In the genomic region with DNA sequence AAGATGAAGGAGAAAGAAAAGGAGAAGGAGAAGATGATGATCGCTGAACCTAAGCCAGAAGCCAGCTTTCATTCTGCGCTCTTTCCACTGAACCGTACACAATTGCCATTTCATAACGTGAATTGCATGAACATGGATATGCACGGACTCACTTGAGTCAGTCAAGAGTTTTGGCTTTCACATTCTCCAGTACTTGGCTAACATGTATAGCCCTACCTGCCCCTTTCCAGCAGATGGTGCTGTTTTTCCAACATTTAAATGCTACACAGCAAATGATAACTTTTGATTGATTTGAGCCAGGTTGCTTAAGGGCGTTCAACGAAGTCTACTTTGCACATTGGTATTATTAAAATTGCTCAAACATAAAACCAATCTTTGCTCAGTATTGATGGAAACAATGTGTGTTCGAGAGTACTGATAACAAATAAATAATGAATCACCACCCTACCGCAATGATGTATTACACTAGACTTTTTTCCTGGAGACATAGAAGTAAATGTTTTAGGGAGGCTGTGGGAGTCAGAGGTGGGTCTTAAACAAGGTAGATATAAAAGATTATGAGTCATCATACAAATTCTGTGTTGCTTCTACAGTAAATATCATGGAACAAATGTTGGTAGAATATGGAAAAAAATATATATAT, we compare ENCODE assay signal across 8 cellular contexts.
A peak's percentile ranks its signal among the peaks of the same experiment; 100 is the strongest.
DNase-seq lines count a peak whose midpoint lies in the region; ATAC-seq and TF ChIP-seq lines count a peak whose summit lies in the region.

No MANE protein-coding gene starts in this region.

- H3K36me3 ChIP-seq in NT2/D1 (ENCODE audit: insufficient read depth, insufficient read length, low read length) (no peaks in the 10 kb centered on the region), left lung (no peaks in the 10 kb centered on the region), tibial artery (no peaks in the 10 kb centered on the region)

- H3K27me3 Mint-ChIP-seq in activated CD4-positive, alpha-beta T cell treated with anti-CD3 and anti-CD28 coated beads, Interleukin-2, amount 10 ng/mL, durations not matched to agents 7 days and 5 days = no peaks in the 10 kb centered on the region
- H3K27me3 Mint-ChIP-seq in chondrocyte (ENCODE audit: low read depth) = no peaks in the 10 kb centered on the region

- H3K4me1 Mint-ChIP-seq in activated CD4-positive, alpha-beta T cell treated with anti-CD3 and anti-CD28 coated beads, Interleukin-2, amount 10 ng/mL, durations not matched to agents 7 days and 5 days = no peaks in the 10 kb centered on the region
- H3K4me1 Mint-ChIP-seq in chondrocyte (ENCODE audit: low read depth) = peaks cover 27% of the 10 kb centered on the region

- H3K27ac ChIP-seq in left lung = no peak overlapping the region
- H3K27ac ChIP-seq in tibial artery = peak overlapping the region; percentile 21 to 73

- H3K4me3 ChIP-seq in NT2/D1 (ENCODE audit: insufficient read length, low read depth) (no peak overlapping the region), left lung (no peak overlapping the region), tibial artery (peak overlapping the region; percentile 33)

- POLR2A ChIA-PET in activated CD4-positive, alpha-beta T cell treated with anti-CD3 and anti-CD28 coated beads, Interleukin-2, amount 10 ng/mL, durations not matched to agents 7 days and 5 days (lab: Charles Lee) = no interaction called here

- H3K36me3 Mint-ChIP-seq in activated CD4-positive, alpha-beta T cell treated with anti-CD3 and anti-CD28 coated beads, Interleukin-2, amount 10 ng/mL, durations not matched to agents 7 days and 5 days (ENCODE audit: low read depth) = no peaks in the 10 kb centered on the region
- no peaks in the 10 kb centered on the region for H3K36me3 Mint-ChIP-seq in chondrocyte (ENCODE audit: low read depth)

- H3K4me1 ChIP-seq in NT2/D1 (ENCODE audit: insufficient read depth, insufficient read length) = no peaks in the 10 kb centered on the region
- no peaks in the 10 kb centered on the region for H3K4me1 ChIP-seq in left lung
- H3K4me1 ChIP-seq in tibial artery = peaks cover 0 to 17% (median 6%) of the 10 kb centered on the region in 4 donors

- no peak overlapping the region for H3K27ac Mint-ChIP-seq in activated CD4-positive, alpha-beta T cell treated with anti-CD3 and anti-CD28 coated beads, Interleukin-2, amount 10 ng/mL, durations not matched to agents 7 days and 5 days
- peak overlapping the region; percentile 87 for H3K27ac Mint-ChIP-seq in chondrocyte (ENCODE audit: unreplicated experiment)

- ATAC-seq in GM21526 (IDR thresholded peaks at IDR 0.05; ENCODE audit: low FRiP score, unreplicated experiment) (peak; percentile 95), left lung (peak; percentile 99)

- H3K27me3 ChIP-seq in NT2/D1 (ENCODE audit: insufficient read depth, insufficient read length) (no peaks in the 10 kb centered on the region), left lung (no peaks in the 10 kb centered on the region), tibial artery (no peaks in the 10 kb centered on the region)

- intact Hi-C loops in left lung (cut with DNase I) (no loop called here), tibial artery (cut with DNase I; ENCODE audit: low total_unique reads) (loop anchor here (5.0 to 10.0 kb wide), 2 partner anchors 280 to 322 kb away; no protein-coding TSS in a partner anchor)

- CTCF ChIA-PET in activated CD4-positive, alpha-beta T cell treated with anti-CD3 and anti-CD28 coated beads, Interleukin-2, amount 10 ng/mL, durations not matched to agents 7 days and 5 days (lab: Charles Lee) = no interaction called here

- H3K9ac ChIP-seq in NT2/D1 (ENCODE audit: insufficient read length, low read depth) = no peak overlapping the region

- H3K4me3 Mint-ChIP-seq in activated CD4-positive, alpha-beta T cell treated with anti-CD3 and anti-CD28 coated beads, Interleukin-2, amount 10 ng/mL, durations not matched to agents 7 days and 5 days = no peak overlapping the region
- peak overlapping the region; percentile 60 for H3K4me3 Mint-ChIP-seq in chondrocyte (ENCODE audit: unreplicated experiment)

- no peaks in the 10 kb centered on the region for H3K9me3 Mint-ChIP-seq in activated CD4-positive, alpha-beta T cell treated with anti-CD3 and anti-CD28 coated beads, Interleukin-2, amount 10 ng/mL, durations not matched to agents 7 days and 5 days
- H3K9me3 Mint-ChIP-seq in chondrocyte (ENCODE audit: low read depth) = no peaks in the 10 kb centered on the region

- peak; percentile 100 for TF ChIP-seq CTCF in chondrocyte (IDR thresholded peaks at IDR 0.05)
- TF ChIP-seq CTCF in left lung (IDR thresholded peaks at IDR 0.05) = peak; percentile 58 to 62
- peak; percentile 77 to 89 for TF ChIP-seq CTCF in tibial artery (IDR thresholded peaks at IDR 0.05)

- no peaks in the 10 kb centered on the region for H3K9me3 ChIP-seq in NT2/D1 (ENCODE audit: insufficient read depth, low read length)
- H3K9me3 ChIP-seq in left lung = no peaks in the 10 kb centered on the region
- H3K9me3 ChIP-seq in tibial artery = no peaks in the 10 kb centered on the region

- DNase-seq in activated CD4-positive, alpha-beta T cell treated with anti-CD3 and anti-CD28 coated beads, Interleukin-2, amount 10 ng/mL, durations not matched to agents 7 days and 5 days = peak; percentile 6
- no peak for DNase-seq in activated CD4-positive, alpha-beta T cell treated with anti-CD3 and anti-CD28 coated beads for 1 hour
- DNase-seq in HS-5 (ENCODE audit: low read depth) (peak; percentile 78), NT2/D1 (ENCODE audit: low read depth, low spot score) (peak; percentile 33), chondrocyte (ENCODE audit: low spot score) (no peak), left lung (no peak), tibial artery (peak; percentile 54 to 68)

Comparison
In these comparisons a context has a peak if more than half of its experiments do, and no peak if none do; other contexts are left out.
1. DNase-seq: peak in activated CD4-positive, alpha-beta T cell treated with anti-CD3 and anti-CD28 coated beads, Interleukin-2, amount 10 ng/mL, durations not matched to agents 7 days and 5 days (single experiment), HS-5 (single experiment), NT2/D1 (single experiment) and tibial artery (2 of 2); none in activated CD4-positive, alpha-beta T cell treated with anti-CD3 and anti-CD28 coated beads for 1 hour (single experiment), chondrocyte (single experiment) and left lung (0 of 2).
2. H3K4me3 ChIP-seq: peak in tibial artery (2 of 2); none in NT2/D1 (single experiment) and left lung (0 of 2).
3. H3K27ac ChIP-seq: peak in tibial artery (2 of 2); none in left lung (0 of 2).
4. Peak in every context shown above with its lines, with median percentiles within 50 percentile points of each other: CTCF ChIP-seq.